ENCODE assay signal across 31 cellular contexts in genomic region chr1:152473887-152474537, GRCh38. TPM values are rescaled to one million over a fixed set of nuclear protein-coding genes. Genes with fewer than 3 reads are reported as not detected.
DNase-seq lines count a peak whose midpoint lies in the region; ATAC-seq, FAIRE-seq and TF ChIP-seq lines count a peak whose summit lies in the region.
"Had no signal": no experiment of that assay in that cellular context is flagged by ENCODE, and none has a peak within 500 bp of the region (broad histone marks: within the 10 kb centered on the region; RNA-seq: fewer than 3 reads in every experiment).

No MANE protein-coding gene starts in this region.

- TF ChIP-seq CTCF in MCF 10A (IDR thresholded peaks at IDR 0.05; ENCODE audit: unreplicated experiment) (no peak), breast epithelium (IDR thresholded peaks at IDR 0.05) (no peak), thyroid gland (IDR thresholded peaks at IDR 0.05) (no peak)

- H3K36me3 Mint-ChIP-seq in MCF 10A (ENCODE audit: insufficient read depth, unreplicated experiment), result no peaks in the 10 kb centered on the region
- H3K36me3 Mint-ChIP-seq: stimulated activated memory B cell treated with anti-CD40 and anti-IgM and Interleukin-4, amounts not matched to agents 10 μg/mL and 1 μg/mL and 100 μg/mL, for 72 hours had no signal

- CTCF ChIA-PET in MCF 10A (lab: Yijun Ruan, JAX), result interaction anchor here (0.7 to 2.6 kb wide), 3 partner anchors 13 to 24 kb away, joined by 3 to 17 read pairs (median 4); no protein-coding TSS in a partner anchor

- DNase-seq in MCF 10A (ENCODE audit: unreplicated experiment), result peak; percentile 36
- DNase-seq in breast epithelium (ENCODE audit: low spot score in 2 of 2), result no peak
- DNase-seq in RCC 7860 (ENCODE audit: low spot score), result peak; percentile 21
- no peak for DNase-seq in epithelial cell of prostate (ENCODE audit: low read depth, low spot score)
- DNase-seq in thyroid gland, result no peak
- no peak for DNase-seq in NCI-H2081 treated with DMSO at 0.1 percent for 48 hours (lab: John Stamatoyannopoulos, UW)
- DNase-seq in DMS 273 treated with DMSO at 0.1 percent for 48 hours (lab: John Stamatoyannopoulos, UW), result no peak
- DNase-seq: activated CD4-positive, alpha-beta T cell treated with anti-CD3 and anti-CD28 coated beads for 1 hour; activated CD8-positive, alpha-beta T cell treated with anti-CD3 and anti-CD28 coated beads, Interleukin-2, amount 10 ng/mL, durations not matched to agents 7 days and 5 days; activated naive CD4-positive, alpha-beta T cell treated with anti-CD3 and anti-CD28 coated beads, Interleukin-2, amount 10 ng/mL, durations not matched to agents 7 days and 5 days; adrenal gland; body of pancreas; Calu3; cerebellar nuclear complex; dermis blood vessel endothelial cell; left colon; NCI-H1930; NCI-H524; SHP77 treated with DMSO at 0.1 percent for 48 hours had no signal

- no TSS peak for BruUV-seq in MCF 10A (replicated peaks; lab: Mats Ljungman, UMichigan)

- no peak for FAIRE-seq in RCC 7860 (lab: Jason Lieb, UNC)
- FAIRE-seq: GM19239, H1 had no signal

- H3K27ac ChIP-seq in breast epithelium, result no peak overlapping the region
- peak overlapping the region; percentile 50 for H3K27ac ChIP-seq in epithelial cell of prostate
- no peak overlapping the region for H3K27ac ChIP-seq in thyroid gland
- H3K27ac ChIP-seq: adrenal gland, body of pancreas, gastroesophageal sphincter, hepatocyte had no signal

- POLR2A ChIA-PET in MCF 10A (lab: Yijun Ruan, JAX), result interaction anchor here (1.0 kb wide), 1 partner anchor 337 kb away, joined by 3 read pairs; no protein-coding TSS in a partner anchor

- H3K4me1 ChIP-seq in breast epithelium (no peaks in the 10 kb centered on the region), thyroid gland (no peaks in the 10 kb centered on the region)
- H3K4me1 ChIP-seq: adrenal gland, body of pancreas, gastroesophageal sphincter had no signal

- H3K9me3 Mint-ChIP-seq in MCF 10A (ENCODE audit: unreplicated experiment), result peaks cover 35% of the 10 kb centered on the region

- H3K9me3 ChIP-seq in breast epithelium (peaks cover 15 to 37% of the 10 kb centered on the region in 2 donors), thyroid gland (no peaks in the 10 kb centered on the region)

- H3K4me3 Mint-ChIP-seq in MCF 10A (ENCODE audit: unreplicated experiment), result no peak overlapping the region
- H3K4me3 Mint-ChIP-seq: activated CD8-positive, alpha-beta T cell treated with anti-CD3 and anti-CD28 coated beads, Interleukin-2, amount 10 ng/mL, durations not matched to agents 7 days and 5 days; activated naive CD4-positive, alpha-beta T cell treated with anti-CD3 and anti-CD28 coated beads, Interleukin-2, amount 10 ng/mL, durations not matched to agents 7 days and 5 days; nephron; stimulated activated memory B cell treated with anti-CD40 and anti-IgM and Interleukin-4, amounts not matched to agents 10 μg/mL and 1 μg/mL and 100 μg/mL, for 72 hours; T-helper 2 cell treated with Interferon-gamma antibody and Interleukin-4, amounts not matched to agents 5 μg/mL and 100 μg/mL, for 36 hours had no signal

- peak overlapping the region; percentile 28 for H3K27ac Mint-ChIP-seq in MCF 10A (ENCODE audit: low read depth, unreplicated experiment)
- H3K27ac Mint-ChIP-seq: activated CD8-positive, alpha-beta T cell treated with anti-CD3 and anti-CD28 coated beads, Interleukin-2, amount 10 ng/mL, durations not matched to agents 7 days and 5 days; activated naive CD4-positive, alpha-beta T cell treated with anti-CD3 and anti-CD28 coated beads, Interleukin-2, amount 10 ng/mL, durations not matched to agents 7 days and 5 days; nephron; stimulated activated memory B cell treated with anti-CD40 and anti-IgM and Interleukin-4, amounts not matched to agents 10 μg/mL and 1 μg/mL and 100 μg/mL, for 72 hours; T-helper 2 cell treated with Interferon-gamma antibody and Interleukin-4, amounts not matched to agents 5 μg/mL and 100 μg/mL, for 36 hours had no signal

- no peak for TF ChIP-seq POLR2A in breast epithelium (IDR thresholded peaks at IDR 0.05)
- TF ChIP-seq POLR2A in thyroid gland (IDR thresholded peaks at IDR 0.05), result no peak

- no peak overlapping the region for H3K4me3 ChIP-seq in breast epithelium
- no peak overlapping the region for H3K4me3 ChIP-seq in thyroid gland (replicated peaks in 1 of 3)
- H3K4me3 ChIP-seq: adrenal gland, body of pancreas, gastroesophageal sphincter, hepatocyte had no signal

- no peak for ATAC-seq in GM18858 (IDR thresholded peaks at IDR 0.05; ENCODE audit: unreplicated experiment)
- ATAC-seq: activated CD8-positive, alpha-beta T cell treated with anti-CD3 and anti-CD28 coated beads, Interleukin-2, amount 10 ng/mL, durations not matched to agents 7 days and 5 days; body of pancreas; gastroesophageal sphincter; left colon; stimulated activated memory B cell treated with anti-CD40 and anti-IgM and Interleukin-4, amounts not matched to agents 10 μg/mL and 1 μg/mL and 100 μg/mL, for 72 hours had no signal

- H3K36me3 ChIP-seq in breast epithelium, result no peaks in the 10 kb centered on the region
- H3K36me3 ChIP-seq in thyroid gland, result no peaks in the 10 kb centered on the region
- H3K36me3 ChIP-seq: adrenal gland, gastroesophageal sphincter had no signal

- peaks cover 0 to 4% of the 10 kb centered on the region in 2 donors for H3K27me3 ChIP-seq in breast epithelium
- no peaks in the 10 kb centered on the region for H3K27me3 ChIP-seq in thyroid gland
- H3K27me3 ChIP-seq: body of pancreas, hepatocyte had no signal

- 84% methylated on average over 4 of the region's 4 CpGs for WGBS in thyroid gland, 2 donors

- no peaks in the 10 kb centered on the region for H3K27me3 Mint-ChIP-seq in MCF 10A (ENCODE audit: insufficient read depth, unreplicated experiment)
- H3K27me3 Mint-ChIP-seq: activated naive CD4-positive, alpha-beta T cell treated with anti-CD3 and anti-CD28 coated beads, Interleukin-2, amount 10 ng/mL, durations not matched to agents 7 days and 5 days had no signal

- H3K4me1 Mint-ChIP-seq in MCF 10A (ENCODE audit: insufficient read depth, unreplicated experiment), result peaks cover 15% of the 10 kb centered on the region
- H3K4me1 Mint-ChIP-seq: activated naive CD4-positive, alpha-beta T cell treated with anti-CD3 and anti-CD28 coated beads, Interleukin-2, amount 10 ng/mL, durations not matched to agents 7 days and 5 days; nephron; stimulated activated memory B cell treated with anti-CD40 and anti-IgM and Interleukin-4, amounts not matched to agents 10 μg/mL and 1 μg/mL and 100 μg/mL, for 72 hours had no signal

- intact Hi-C loops in MCF 10A (cut with micrococcal nuclease), result no loop called here
- intact Hi-C loops in breast epithelium (cut with DNase I; ENCODE audit: low total_unique reads), result no loop called here
- intact Hi-C loops in thyroid gland (cut with DNase I), result no loop called here

RNA-seq across cellular contexts. Expression of gene LCE5A, which starts 36.6 kb away (rescaled TPM):
- total RNA-seq in MCF 10A (2022), result not detected in 2 replicates
- total RNA-seq in breast epithelium, result not detected
- total RNA-seq in thyroid gland, result not detected
- total RNA-seq: A172; activated CD8-positive, alpha-beta T cell treated with anti-CD3 and anti-CD28 coated beads, Interleukin-2, amount 10 ng/mL, durations not matched to agents 7 days and 5 days; adrenal gland; body of pancreas; Calu3; dermis blood vessel endothelial cell; gastroesophageal sphincter; H1; hepatocyte; left colon; LHCN-M2; omental fat pad; ureter had no signal

RNA-seq across cellular contexts. Expression of gene CRCT1, which starts 40.3 kb away (rescaled TPM):
- total RNA-seq in MCF 10A (2022) (not detected in 2 replicates), breast epithelium (not detected), thyroid gland (not detected)
- total RNA-seq: A172; activated CD8-positive, alpha-beta T cell treated with anti-CD3 and anti-CD28 coated beads, Interleukin-2, amount 10 ng/mL, durations not matched to agents 7 days and 5 days; adrenal gland; body of pancreas; Calu3; dermis blood vessel endothelial cell; H1; hepatocyte; left colon; LHCN-M2; omental fat pad; ureter had no signal

RNA-seq across cellular contexts. Expression of gene CRNN, which starts 59.9 kb away (rescaled TPM):
- total RNA-seq in MCF 10A (2022), result not detected in 2 replicates
- under 1 TPM in 1 of 3 donors, not detected in 2; 0.66 TPM for total RNA-seq in breast epithelium
- not detected for total RNA-seq in thyroid gland
- total RNA-seq: A172; activated CD8-positive, alpha-beta T cell treated with anti-CD3 and anti-CD28 coated beads, Interleukin-2, amount 10 ng/mL, durations not matched to agents 7 days and 5 days; adrenal gland; body of pancreas; Calu3; dermis blood vessel endothelial cell; H1; hepatocyte; left colon; LHCN-M2; omental fat pad; ureter had no signal

Comparison
In these comparisons a context has a peak if more than half of its experiments do, and no peak if none do; other contexts are left out.
1. DNase-seq: peak in MCF 10A (single experiment) and RCC 7860 (single experiment); none in breast epithelium (0 of 2), epithelial cell of prostate (single experiment), thyroid gland (0 of 2), NCI-H2081 treated with DMSO at 0.1 percent for 48 hours (single experiment) and DMS 273 treated with DMSO at 0.1 percent for 48 hours (single experiment).